ENCODE assay signal across 1 cellular context in genomic region chr7:150902078-150903033, GRCh38.
TF ChIP-seq lines count a peak whose summit lies in the region.

No MANE protein-coding gene starts in this region.

TF ChIP-seq in IMR-90, 13 proteins besides CTCF, POLR2A, EP300 and RAD21 (continued from another document):
- TF ChIP-seq USF2 (IDR thresholded peaks at IDR 0.05; ENCODE audit: low read depth, low read length) (no peak), RFX5 (IDR thresholded peaks at IDR 0.05; ENCODE audit: low read depth, low read length) (no peak)
